9 cellular contexts compared by ENCODE assay signal in genomic region chr22:38298312-38299000, GRCh38. TPM values are rescaled to one million over a fixed set of nuclear protein-coding genes. Genes with fewer than 3 reads are reported as not detected.
DNase-seq lines count a peak whose midpoint lies in the region; ATAC-seq, FAIRE-seq and TF ChIP-seq lines count a peak whose summit lies in the region.
"Had no signal": no experiment of that assay in that cellular context is flagged by ENCODE, and none has a peak within 500 bp of the region (broad histone marks: within the 10 kb centered on the region; RNA-seq: fewer than 3 reads in every experiment).

No MANE protein-coding gene starts in this region.

- H3K4me1 ChIP-seq in Panc1 (ENCODE audit: control insufficient read depth, insufficient read depth, low read length) (no peaks in the 10 kb centered on the region), GM12878 (ENCODE audit: control insufficient read depth, insufficient read depth, low read length) (0 out of 2 replicates have a peak, but pooled peaks cover under 1% of the 10 kb centered on the region)

- H3K36me3 ChIP-seq in Panc1 (ENCODE audit: control insufficient read depth, insufficient read depth, low read length) (no peaks in the 10 kb centered on the region), GM12878 (ENCODE audit: control insufficient read depth in 2 of 2, insufficient read depth in 2 of 2, low read length in 1 of 2) (peaks cover 31 to 63% of the 10 kb centered on the region in 2 experiments)

- no peak overlapping the region for H3K9ac ChIP-seq in GM12878 (ENCODE audit: control insufficient read depth, insufficient read depth, low read length)

- H3K27me3 ChIP-seq in Panc1 (ENCODE audit: control insufficient read depth, insufficient read depth, low read length) (no peaks in the 10 kb centered on the region), GM12878 (replicated peaks in 1 of 2; ENCODE audit: control insufficient read depth in 2 of 2, insufficient read depth in 2 of 2, low read length in 1 of 2) (no peaks in the 10 kb centered on the region)

- SMC1A ChIA-PET in GM12878 (lab: Charles Lee; ENCODE audit: uncharacterized antibody, unreplicated experiment), result interaction anchor here (1.0 kb wide), 1 partner anchor 52 kb away, joined by 3 read pairs; no protein-coding TSS in a partner anchor

- in situ Hi-C loops in Panc1 (cut with HindIII; ENCODE audit: low pct_unique_long_range_greater_than_20kb, low sequenced_read_pairs) (no loop called here), GM12878 (cut with MboI) (no loop called here)

- H3K9me3 Mint-ChIP-seq in natural killer cell treated with Interleukin-12 subunit alpha and Interleukin-12 subunit beta and Interleukin-15 and Interleukin-18, amount 100 ng/mL, for 72 hours, result no peaks in the 10 kb centered on the region

- no peak overlapping the region for H3K27ac ChIP-seq in Panc1 (ENCODE audit: low read length)
- H3K27ac ChIP-seq in GM12878 (ENCODE audit: control insufficient read depth, insufficient read depth), result no peak overlapping the region
- H3K27ac ChIP-seq: SK-N-MC had no signal

- POLR2A ChIA-PET in Panc1 (lab: Charles Lee), result no interaction called here
- POLR2A ChIA-PET in GM12878 (lab: Charles Lee), result interaction anchor here (0.6 kb wide), 1 partner anchor 272 kb away, joined by 3 read pairs; the partner anchor contains the start of gene DMC1

- H3K27ac Mint-ChIP-seq in natural killer cell treated with Interleukin-12 subunit alpha and Interleukin-12 subunit beta and Interleukin-15 and Interleukin-18, amount 100 ng/mL, for 72 hours, result no peak overlapping the region

- ATAC-seq in Panc1, result 0 out of 2 replicates have a peak, but pooled peaks have one; percentile 39
- peak; percentile 85 for ATAC-seq in GM12878
- peak; percentile 51 to 68 for ATAC-seq in natural killer cell treated with Interleukin-12 subunit alpha and Interleukin-12 subunit beta and Interleukin-15 and Interleukin-18, amount 100 ng/mL, for 72 hours
- no peak for ATAC-seq in GM21723 (IDR thresholded peaks at IDR 0.05; ENCODE audit: unreplicated experiment)

- peaks cover 5% of the 10 kb centered on the region for H3K79me2 ChIP-seq in GM12878 (ENCODE audit: control insufficient read depth, insufficient read depth, low read length)

- H3K27me3 Mint-ChIP-seq in natural killer cell treated with Interleukin-12 subunit alpha and Interleukin-12 subunit beta and Interleukin-15 and Interleukin-18, amount 100 ng/mL, for 72 hours, result no peaks in the 10 kb centered on the region

- H3K9me3 ChIP-seq in Panc1 (ENCODE audit: control insufficient read depth, insufficient read depth, low read depth, low read length) (no peaks in the 10 kb centered on the region), GM12878 (replicated peaks; ENCODE audit: control insufficient read depth, insufficient read depth, low read length) (no peaks in the 10 kb centered on the region)

- DNase-seq in GM12865 (ENCODE audit: low read depth) (peak; percentile 54), Panc1 (ENCODE audit: low read depth, low spot score) (no peak), GM12878 (ENCODE audit: low read depth, low spot score) (no peak), NCI-H2081 (lab: John Stamatoyannopoulos, UW) (no peak), nucleus accumbens (lab: John Stamatoyannopoulos, UW) (no peak), inferior parietal cortex (ENCODE audit: extremely low spot score) (no peak)
- DNase-seq in natural killer cell treated with Interleukin-12 subunit alpha and Interleukin-12 subunit beta and Interleukin-15 and Interleukin-18, amount 100 ng/mL, for 72 hours (ENCODE audit: low spot score), result no peak

- H4K20me1 ChIP-seq in GM12878 (ENCODE audit: control insufficient read depth, insufficient read depth), result no peaks in the 10 kb centered on the region

- RAD21 ChIA-PET in GM12878 (lab: Charles Lee; ENCODE audit: unreplicated experiment), result no interaction called here

- no peaks in the 10 kb centered on the region for H3K36me3 Mint-ChIP-seq in natural killer cell treated with Interleukin-12 subunit alpha and Interleukin-12 subunit beta and Interleukin-15 and Interleukin-18, amount 100 ng/mL, for 72 hours

- peak; percentile 59 for TF ChIP-seq POLR2A in GM12878 (IDR thresholded peaks at IDR 0.05; ENCODE audit: low read depth, low read length)

- intact Hi-C loops in Panc1 (cut with micrococcal nuclease; ENCODE audit: unreplicated experiment) (no loop called here), GM12878 (cut with micrococcal nuclease; ENCODE audit: unreplicated experiment) (loop anchor here (10.0 kb wide), 1 partner anchor 276 kb away; the partner anchor contains the start of gene DMC1)

- no peak overlapping the region for H3K4me2 ChIP-seq in GM12878 (ENCODE audit: control insufficient read depth, insufficient read depth)

- no peak for TF ChIP-seq EP300 in GM12878 (IDR thresholded peaks at IDR 0.05; ENCODE audit: borderline replicate concordance in 1 of 2, control insufficient read depth in 1 of 2, low read depth in 2 of 2, low read length in 2 of 2)

- WGBS in GM12878 (ENCODE audit: insufficient coverage, insufficient replicate concordance, low lambda C conversion rate, missing lambda C conversion rate), result 82% methylated on average over 25 of the region's 25 CpGs

- TF ChIP-seq CTCF in GM12865 (IDR thresholded peaks at IDR 0.05; ENCODE audit: insufficient read depth, low read depth, low read length, missing control alignments), result peak; percentile 70
- no peak for TF ChIP-seq CTCF in Panc1 (IDR thresholded peaks at IDR 0.05)
- peak; percentile 48 to 65 (median 59) for TF ChIP-seq CTCF in GM12878 (IDR thresholded peaks at IDR 0.05 in 2 of 3, conservative IDR thresholded peaks at IDR 0.05 in 1 of 3; ENCODE audit: control insufficient read depth in 2 of 3, extremely low read depth in 1 of 3, insufficient read depth in 1 of 3, low read depth in 3 of 3, low read length in 3 of 3)

- no peak overlapping the region for H3K4me3 ChIP-seq in GM12865 (ENCODE audit: low read depth, low read length)
- H3K4me3 ChIP-seq in Panc1 (ENCODE audit: low read depth in 2 of 2, low read length in 2 of 2), result no peak overlapping the region
- no peak overlapping the region for H3K4me3 ChIP-seq in GM12878
- H3K4me3 ChIP-seq: SK-N-MC had no signal

- H2AFZ ChIP-seq in GM12878 (ENCODE audit: control insufficient read depth, low read depth, low read length), result no peak overlapping the region

- no peak for FAIRE-seq in GM12878 (lab: Jason Lieb, UNC)

- peaks cover 0 to 3% of the 10 kb centered on the region in 2 donors for H3K4me1 Mint-ChIP-seq in natural killer cell treated with Interleukin-12 subunit alpha and Interleukin-12 subunit beta and Interleukin-15 and Interleukin-18, amount 100 ng/mL, for 72 hours (ENCODE audit: low read depth in 2 of 2)

- no TSS peak for BruUV-seq in Panc1 (replicated peaks; lab: Mats Ljungman, UMichigan)
- BruUV-seq in GM12878 (replicated peaks; lab: Mats Ljungman, UMichigan), result no TSS peak

- CTCF ChIA-PET in Panc1 (lab: Charles Lee) (no interaction called here), GM12878 (lab: Yijun Ruan, JAX) (interaction anchor here (0.6 to 1.6 kb wide), 9 partner anchors 10 to 383 kb away, joined by 3 to 5 read pairs (median 3); partner anchors contain the start of genes CSNK1E and TOMM22)

- peak; percentile 48 for TF ChIP-seq RAD21 in GM12878 (IDR thresholded peaks at IDR 0.05; ENCODE audit: insufficient read depth, low read depth, low read length)

- H3K4me3 Mint-ChIP-seq in natural killer cell treated with Interleukin-12 subunit alpha and Interleukin-12 subunit beta and Interleukin-15 and Interleukin-18, amount 100 ng/mL, for 72 hours, result no peak overlapping the region

RNA-seq across cellular contexts. Expression of gene CSNK1E, which starts 18.8 kb away (rescaled TPM):
- total RNA-seq in Panc1 (2021; ENCODE audit: unreplicated experiment) (115 TPM), GM12878 (2014; rRNA removed) (78.7 and 88.5 TPM in 2 replicates), GM12878 (2014; rRNA removed; fragmentation: Illumina TruSeq; extraction: Trizol) (48.3 and 51.6 TPM in 2 replicates), GM12878 (2021) (89.9 and 98.8 TPM in 2 replicates)
- polyA plus RNA-seq in Panc1 (2012; ENCODE audit: insufficient read length), result 141 TPM
- total RNA-seq in GM12878 (2013; cell fraction: nucleolus; rRNA removed), result 185 TPM in 2 replicates
- 28.7 TPM for polyA plus RNA-seq in GM12878 (2011; ENCODE audit: low read depth)
- polyA plus RNA-seq in GM12878 (2011; rRNA removed) (47.6 and 79.5 TPM in 2 replicates), GM12878 (2014; fragmentation: Illumina TruSeq; extraction: Trizol) (52.4 and 78.3 TPM in 2 replicates), GM12878 (2014; fragmentation: Nextera tagmentation; extraction: Ambion mirVana) (10 to 100 TPM in 1 of 2 experiments, 1 to 10 TPM in 1; 5.9 to 12.6 TPM), GM12878 (2014; rRNA removed) (103 and 107 TPM in 2 replicates), GM12878 (2016; fragmentation: Nextera tagmentation; extraction: Ambion mirVana) (10 to 100 TPM; 17.3 to 18.5 TPM)
- 90.3 and 119 TPM in 2 replicates for polyA plus RNA-seq in GM12878 (2011; cell fraction: cytosol; rRNA removed)
- 145 and 172 TPM in 2 replicates for polyA plus RNA-seq in GM12878 (2011; cell fraction: nucleus; rRNA removed)
- 56.9 and 63.0 TPM in 2 replicates for polyA plus RNA-seq in GM12878 (2012)
- 56.9 and 94.5 TPM in 2 replicates for polyA minus RNA-seq in GM12878 (2011; rRNA and poly(A)+ RNA removed)
- 34.5 and 38.5 TPM in 2 replicates for polyA minus RNA-seq in GM12878 (2011; cell fraction: cytosol; rRNA and poly(A)+ RNA removed)
- 28.9 and 42.1 TPM in 2 replicates for polyA minus RNA-seq in GM12878 (2011; cell fraction: nucleus; rRNA and poly(A)+ RNA removed)
- total RNA-seq in natural killer cell treated with Interleukin-12 subunit alpha and Interleukin-12 subunit beta and Interleukin-15 and Interleukin-18, amount 100 ng/mL, for 72 hours, result 100 to 1,000 TPM; 107 to 156 TPM

RNA-seq across cellular contexts. Expression of gene TMEM184B, which starts 25.6 kb away (rescaled TPM):
- 54.2 TPM for total RNA-seq in Panc1 (2021; ENCODE audit: unreplicated experiment)
- polyA plus RNA-seq in Panc1 (2012; ENCODE audit: insufficient read length), result 60.0 TPM
- 13.7 and 14.0 TPM in 2 replicates for total RNA-seq in GM12878 (2013; cell fraction: nucleolus; rRNA removed)
- total RNA-seq in GM12878 (2014; rRNA removed), result 4.7 and 5.8 TPM in 2 replicates
- 4.2 and 5.0 TPM in 2 replicates for total RNA-seq in GM12878 (2014; rRNA removed; fragmentation: Illumina TruSeq; extraction: Trizol)
- total RNA-seq in GM12878 (2021), result 19.5 and 22.4 TPM in 2 replicates
- 4.2 TPM for polyA plus RNA-seq in GM12878 (2011; ENCODE audit: low read depth)
- 2.0 and 3.6 TPM in 2 replicates for polyA plus RNA-seq in GM12878 (2011; rRNA removed)
- polyA plus RNA-seq in GM12878 (2011; cell fraction: cytosol; rRNA removed), result 4.5 and 5.4 TPM in 2 replicates
- polyA plus RNA-seq in GM12878 (2011; cell fraction: nucleus; rRNA removed), result 9.4 and 12.5 TPM in 2 replicates
- 10.0 and 10.7 TPM in 2 replicates for polyA plus RNA-seq in GM12878 (2012)
- 9.8 and 10.0 TPM in 2 replicates for polyA plus RNA-seq in GM12878 (2014; fragmentation: Illumina TruSeq; extraction: Trizol)
- 1 to 10 TPM in 1 of 2 experiments, under 1 TPM in 1; 0.56 to 1.0 TPM for polyA plus RNA-seq in GM12878 (2014; fragmentation: Nextera tagmentation; extraction: Ambion mirVana)
- 14.7 and 15.7 TPM in 2 replicates for polyA plus RNA-seq in GM12878 (2014; rRNA removed)
- 10 to 100 TPM; 16.1 to 17.1 TPM for polyA plus RNA-seq in GM12878 (2016; fragmentation: Nextera tagmentation; extraction: Ambion mirVana)
- 5.0 and 5.3 TPM in 2 replicates for polyA minus RNA-seq in GM12878 (2011; rRNA and poly(A)+ RNA removed)
- polyA minus RNA-seq in GM12878 (2011; cell fraction: cytosol; rRNA and poly(A)+ RNA removed), result 3.6 and 4.7 TPM in 2 replicates
- polyA minus RNA-seq in GM12878 (2011; cell fraction: nucleus; rRNA and poly(A)+ RNA removed), result 2.9 and 4.6 TPM in 2 replicates
- total RNA-seq in natural killer cell treated with Interleukin-12 subunit alpha and Interleukin-12 subunit beta and Interleukin-15 and Interleukin-18, amount 100 ng/mL, for 72 hours, result 10 to 100 TPM; 59.4 to 59.8 TPM
